Comparison of ENCODE assay signal across 8 cellular contexts in genomic region chr2:85611705-85612587, GRCh38. TPM values are rescaled to one million over a fixed set of nuclear protein-coding genes. Genes with fewer than 3 reads are reported as not detected.
DNase-seq lines count a peak whose midpoint lies in the region; ATAC-seq lines count a peak whose summit lies in the region.

Gene C2orf68 (minus strand): TSS chr2:85612066. CDS start chr2:85611984, 82 bp downstream.

- peak within 1 kb of the TSS; percentile 79 to 91 for H3K27ac Mint-ChIP-seq in effector memory CD8-positive, alpha-beta T cell

- H3K9ac ChIP-seq in mesendoderm (ENCODE audit: low read length): peak within 1 kb of the TSS; percentile 96

- H3K4me1 Mint-ChIP-seq in effector memory CD8-positive, alpha-beta T cell (ENCODE audit: low read depth in 2 of 2): peaks cover 20 to 22% of the 10 kb centered on the region in 2 donors

- peak within 1 kb of the TSS; percentile 45 for H3K23ac ChIP-seq in mesendoderm (ENCODE audit: low read length)

- H3K4ac ChIP-seq in mesendoderm (ENCODE audit: low read depth, low read length): peak within 1 kb of the TSS; percentile 91

- H3K4me2 ChIP-seq in mesendoderm (ENCODE audit: low read length): peak within 1 kb of the TSS; percentile 96

- H3K18ac ChIP-seq in mesendoderm (ENCODE audit: low read length): no peak within 1 kb of the TSS

- peak within 1 kb of the TSS; percentile 8 for H2BK5ac ChIP-seq in mesendoderm (ENCODE audit: low read length)

- H3K4me3 Mint-ChIP-seq in effector memory CD8-positive, alpha-beta T cell: peak within 1 kb of the TSS; percentile 90 to 97

- H3K79me2 ChIP-seq in mesendoderm (ENCODE audit: control insufficient read depth, insufficient read depth, low read length): peaks cover 16% of the 10 kb centered on the region

- peak within 1 kb of the TSS; percentile 94 for H3K4me3 ChIP-seq in mesendoderm (ENCODE audit: low read length)

- H2BK120ac ChIP-seq in mesendoderm (ENCODE audit: low read depth, low read length): no peak within 1 kb of the TSS

- peak within 1 kb of the TSS; percentile 51 for H2AK5ac ChIP-seq in mesendoderm (ENCODE audit: low read length)

- H4K5ac ChIP-seq in mesendoderm (ENCODE audit: low read length): peak within 1 kb of the TSS; percentile 17

- H3K36me3 Mint-ChIP-seq in effector memory CD8-positive, alpha-beta T cell (ENCODE audit: insufficient read depth): peaks cover 48% of the 10 kb centered on the region

- peaks cover 15% of the 10 kb centered on the region for H3K79me1 ChIP-seq in mesendoderm (ENCODE audit: low read length)

- H3K56ac ChIP-seq in mesendoderm (ENCODE audit: low read length): peak within 1 kb of the TSS; percentile 94

- peaks cover 6% of the 10 kb centered on the region for H3K36me3 ChIP-seq in mesendoderm (ENCODE audit: control insufficient read depth, insufficient read depth, low read length)

- DNase-seq in COLO829 (ENCODE audit: low spot score) (peak; percentile 83), HK-2 (ENCODE audit: unreplicated experiment) (peak; percentile 91), NOMO-1 treated with dmso at 0.1 percent for 144 hours (lab: John Stamatoyannopoulos, UW; ENCODE audit: unreplicated experiment) (peak; percentile 93), mesendoderm (peak; percentile 96)
- peak; percentile 69 to 84 (median 80) for DNase-seq in activated CD8-positive, alpha-beta memory T cell treated with anti-CD3 and anti-CD28 coated beads for 48 hours (ENCODE audit: low read depth in 2 of 3, low spot score in 2 of 3)
- DNase-seq in effector memory CD8-positive, alpha-beta T cell: peak; percentile 73 to 78 (median 77)
- DNase-seq in stimulated activated CD8-positive, alpha-beta memory T cell treated with anti-CD3 and anti-CD28 coated beads, Interleukin-15, amount 100 ng/mL, for 1 hour (ENCODE audit: low read depth): peak; percentile 62

- WGBS in mesendoderm (ENCODE audit: extremely low coverage, insufficient coverage, low lambda C conversion rate): no CpG with 5 or more reads among the region's 73 CpGs

- peak; percentile 68 for ATAC-seq in GM19452 (IDR thresholded peaks at IDR 0.05; ENCODE audit: unreplicated experiment)
- peak; percentile 72 for ATAC-seq in effector memory CD8-positive, alpha-beta T cell (replicated peaks)

- peak within 1 kb of the TSS; percentile 84 for H3K27ac ChIP-seq in mesendoderm (ENCODE audit: low read depth, low read length)

- H3K9me3 Mint-ChIP-seq in effector memory CD8-positive, alpha-beta T cell: no peaks in the 10 kb centered on the region

- no peaks in the 10 kb centered on the region for H3K4me1 ChIP-seq in mesendoderm (ENCODE audit: control insufficient read depth, low read depth, low read length)

- H4K8ac ChIP-seq in mesendoderm (ENCODE audit: low read depth, low read length): no peak within 1 kb of the TSS

- no peak within 1 kb of the TSS for H2BK15ac ChIP-seq in mesendoderm (replicated peaks; ENCODE audit: low read depth)

- no peaks in the 10 kb centered on the region for H3K27me3 Mint-ChIP-seq in effector memory CD8-positive, alpha-beta T cell

- no peaks in the 10 kb centered on the region for H3K27me3 ChIP-seq in mesendoderm (ENCODE audit: insufficient read depth, low read length, poor library complexity)

RNA-seq across cellular contexts. Expression of gene C2orf68, which starts in this region (rescaled TPM):
- polyA plus RNA-seq in mesendoderm (2013, experiment 1 of 2): 53.1 TPM
- 53.9 TPM for polyA plus RNA-seq in mesendoderm (2013, experiment 2 of 2)

Comparison
In these comparisons a context has a peak if more than half of its experiments do, and no peak if none do; other contexts are left out.
1. Peak in every context shown above with its lines: DNase-seq, ATAC-seq, H3K4me3 ChIP-seq and H3K27ac ChIP-seq.